In genomic region chr1:69568435-69569280, GRCh38 we compare ENCODE assay signal across 10 cellular contexts. TPM values are rescaled to one million over a fixed set of nuclear protein-coding genes. Genes with fewer than 3 reads are reported as not detected.
DNase-seq lines count a peak whose midpoint lies in the region; ATAC-seq, FAIRE-seq and TF ChIP-seq lines count a peak whose summit lies in the region.
"Had no signal": no experiment of that assay in that cellular context is flagged by ENCODE, and none has a peak within 500 bp of the region (broad histone marks: within the 10 kb centered on the region; RNA-seq: fewer than 3 reads in every experiment).

No MANE protein-coding gene starts in this region.

- peaks cover 0 to 2% of the 10 kb centered on the region in 2 donors for H3K4me1 ChIP-seq in kidney (ENCODE audit: control insufficient read depth in 1 of 2, insufficient read depth in 1 of 2, low read depth in 1 of 2, low read length in 2 of 2)
- H3K4me1 ChIP-seq: BLaER1 treated with 17β-estradiol and CSF1 and Interleukin-3, amounts not matched to agents 10 nM and 100 nM had no signal

- H3K4me3 ChIP-seq in astrocyte of the cerebellum (ENCODE audit: low read depth, low read length) (peak overlapping the region; percentile 54), kidney (ENCODE audit: low read length in 2 of 2) (peak overlapping the region; percentile 60 to 64)
- H3K4me3 ChIP-seq: BLaER1 treated with 17β-estradiol and CSF1 and Interleukin-3, amounts not matched to agents 10 nM and 100 nM had no signal

- intact Hi-C loops in kidney (cut with DNase I), result no loop called here

- DNase-seq in NCI-H2081 (lab: John Stamatoyannopoulos, UW) (peak; percentile 31 to 37), NCI-H2081 treated with DMSO at 0.1 percent for 48 hours (lab: John Stamatoyannopoulos, UW) (no peak), astrocyte of the cerebellum (ENCODE audit: low read depth) (no peak), kidney (peak; percentile 43), SHP77 (lab: John Stamatoyannopoulos, UW) (no peak), pons (ENCODE audit: low spot score) (no peak)

- no peak for FAIRE-seq in kidney (lab: Jason Lieb, UNC)

- H3K9me3 ChIP-seq in kidney (ENCODE audit: control insufficient read depth in 1 of 2, low read length in 2 of 2), result no peaks in the 10 kb centered on the region
- H3K9me3 ChIP-seq: neutrophil had no signal

- no peak for ATAC-seq in HG03565 (IDR thresholded peaks at IDR 0.05; ENCODE audit: unreplicated experiment)

- TF ChIP-seq CTCF in astrocyte of the cerebellum (IDR thresholded peaks at IDR 0.05; ENCODE audit: low read depth, low read length, missing control alignments), result no peak
- TF ChIP-seq CTCF in kidney (IDR thresholded peaks at IDR 0.05; ENCODE audit: borderline replicate concordance, extremely low read depth, insufficient read depth), result no peak

- H3K27ac ChIP-seq in kidney (ENCODE audit: low read depth in 2 of 2, low read length in 2 of 2), result no peak overlapping the region
- H3K27ac ChIP-seq in temporal lobe (ENCODE audit: low read depth, low read length), result peak overlapping the region; percentile 92
- H3K27ac ChIP-seq: BLaER1 treated with 17β-estradiol and CSF1 and Interleukin-3, amounts not matched to agents 10 nM and 100 nM; neutrophil had no signal

- H3K36me3 ChIP-seq in kidney (ENCODE audit: control insufficient read depth in 1 of 2, insufficient read depth in 2 of 2, low read length in 2 of 2), result no peaks in the 10 kb centered on the region
- H3K36me3 ChIP-seq: BLaER1 treated with 17β-estradiol and CSF1 and Interleukin-3, amounts not matched to agents 10 nM and 100 nM; neutrophil had no signal

- no peak overlapping the region for H3K9ac ChIP-seq in kidney (ENCODE audit: low read length in 2 of 2)
- H3K9ac ChIP-seq: BLaER1 treated with 17β-estradiol and CSF1 and Interleukin-3, amounts not matched to agents 10 nM and 100 nM had no signal

- in situ Hi-C loops in astrocyte of the cerebellum (cut with HindIII; ENCODE audit: low sequenced_read_pairs), result no loop called here

RNA-seq across cellular contexts. Expression of gene LRRC7, which starts 0.9 kb away (rescaled TPM):
- total RNA-seq in kidney (0.19 TPM), temporal lobe (215 TPM)
- 0.37 TPM for polyA plus RNA-seq in kidney (ENCODE audit: insufficient read depth, low read depth, low replicate concordance)

Comparison
In these comparisons a context has a peak if more than half of its experiments do, and no peak if none do; other contexts are left out.
1. DNase-seq: peak in NCI-H2081 (2 of 2) and kidney (single experiment); none in NCI-H2081 treated with DMSO at 0.1 percent for 48 hours (single experiment), astrocyte of the cerebellum (single experiment), SHP77 (0 of 2) and pons (single experiment).
2. RNA of gene LRRC7, which starts 0.9 kb away (total RNA-seq): 215 TPM in temporal lobe (single experiment); 0.19 TPM in kidney (single experiment); every median in the first group is over 100 times any median in the second.